In genomic region chr10:71512213-71512745, GRCh38 we compare ENCODE assay signal across 15 cellular contexts.
"Had no signal": no experiment of that assay in that cellular context is flagged by ENCODE, and none has a peak within 500 bp of the region (broad histone marks: within the 10 kb centered on the region; RNA-seq: fewer than 3 reads in every experiment).

No MANE protein-coding gene starts in this region.

- H3K27ac ChIP-seq: dorsolateral prefrontal cortex, esophagus squamous epithelium, heart left ventricle had no signal

- ATAC-seq: heart left ventricle; naive thymus-derived CD8-positive, alpha-beta T cell had no signal

- H3K27me3 Mint-ChIP-seq: activated CD4-positive, alpha-beta memory T cell treated with anti-CD3 and anti-CD28 coated beads for 36 hours; activated naive CD8-positive, alpha-beta T cell; naive thymus-derived CD8-positive, alpha-beta T cell; stimulated activated naive CD8-positive, alpha-beta T cell treated with anti-CD3 and anti-CD28 coated beads, Interleukin-15, Interleukin-2, amounts not matched to agents 100 ng/mL and 50 ng/mL, for 24 hours had no signal

- H3K9me3 Mint-ChIP-seq: activated CD4-positive, alpha-beta memory T cell treated with anti-CD3 and anti-CD28 coated beads for 36 hours; naive thymus-derived CD8-positive, alpha-beta T cell; stimulated activated naive CD8-positive, alpha-beta T cell treated with anti-CD3 and anti-CD28 coated beads, Interleukin-15, Interleukin-2, amounts not matched to agents 100 ng/mL and 50 ng/mL, for 24 hours had no signal

- H3K4me3 ChIP-seq: dorsolateral prefrontal cortex, esophagus squamous epithelium, heart left ventricle, mucosa of descending colon had no signal

- H3K36me3 Mint-ChIP-seq: activated CD4-positive, alpha-beta memory T cell treated with anti-CD3 and anti-CD28 coated beads for 36 hours; activated naive CD8-positive, alpha-beta T cell; naive thymus-derived CD8-positive, alpha-beta T cell had no signal

- H3K27ac Mint-ChIP-seq: activated CD4-positive, alpha-beta memory T cell treated with anti-CD3 and anti-CD28 coated beads for 36 hours; activated naive CD8-positive, alpha-beta T cell; naive thymus-derived CD8-positive, alpha-beta T cell; stimulated activated naive CD8-positive, alpha-beta T cell treated with anti-CD3 and anti-CD28 coated beads, Interleukin-15, Interleukin-2, amounts not matched to agents 100 ng/mL and 50 ng/mL, for 24 hours had no signal

- DNase-seq: activated CD4-positive, alpha-beta memory T cell treated with anti-CD3 and anti-CD28 coated beads for 36 hours; activated CD4-positive, alpha-beta T cell treated with anti-CD3 and anti-CD28 coated beads for 1 hour; activated gamma-delta T cell; activated T-cell treated with anti-CD3 and anti-CD28 coated beads, Interleukin-2, amount 50 U/mL, for 48 hours; esophagus squamous epithelium; foreskin fibroblast; heart left ventricle; mucosa of descending colon; naive thymus-derived CD8-positive, alpha-beta T cell; nucleus accumbens; stimulated activated CD4-positive, alpha-beta T cell treated with anti-CD3 and anti-CD28 coated beads, Interleukin-4, amount 100 ng/mL, for 1 hour; stimulated activated CD8-positive, alpha-beta memory T cell treated with anti-CD3 and anti-CD28 coated beads, Interleukin-4, amount 100 ng/mL, for 48 hours had no signal

- H3K9me3 ChIP-seq: esophagus squamous epithelium, heart left ventricle, mucosa of descending colon had no signal

- H3K4me1 ChIP-seq: esophagus squamous epithelium had no signal

- H3K4me3 Mint-ChIP-seq: activated CD4-positive, alpha-beta memory T cell treated with anti-CD3 and anti-CD28 coated beads for 36 hours; activated naive CD8-positive, alpha-beta T cell; naive thymus-derived CD8-positive, alpha-beta T cell; stimulated activated naive CD8-positive, alpha-beta T cell treated with anti-CD3 and anti-CD28 coated beads, Interleukin-15, Interleukin-2, amounts not matched to agents 100 ng/mL and 50 ng/mL, for 24 hours had no signal

- H3K36me3 ChIP-seq: esophagus squamous epithelium, heart left ventricle had no signal

- H3K4me1 Mint-ChIP-seq: naive thymus-derived CD8-positive, alpha-beta T cell had no signal
